16 cellular contexts compared by ENCODE assay signal in genomic region chr4:186416451-186417060, GRCh38.
DNase-seq lines count a peak whose midpoint lies in the region; ATAC-seq and TF ChIP-seq lines count a peak whose summit lies in the region.
"Had no signal": no experiment of that assay in that cellular context is flagged by ENCODE, and none has a peak within 500 bp of the region (broad histone marks: within the 10 kb centered on the region; RNA-seq: fewer than 3 reads in every experiment).

No MANE protein-coding gene starts in this region.

- no peak overlapping the region for H3K4me2 ChIP-seq in GM23338

- TF ChIP-seq EP300 in ovary (IDR thresholded peaks at IDR 0.05): no peak

- no peak overlapping the region for H3K27ac Mint-ChIP-seq in GM23338
- H3K27ac Mint-ChIP-seq: CD14-positive monocyte; CD4-positive, alpha-beta memory T cell had no signal

- H3K4me3 ChIP-seq in GM23338: no peak overlapping the region
- no peak overlapping the region for H3K4me3 ChIP-seq in ovary
- H3K4me3 ChIP-seq: GM12878, HAP-1, K562 had no signal

- H3K27me3 Mint-ChIP-seq in GM23338 (ENCODE audit: insufficient read depth, low read depth, poor library complexity): no peaks in the 10 kb centered on the region

- DNase-seq in GM23338 (ENCODE audit: low spot score): peak; percentile 36
- peak; percentile 57 for DNase-seq in cerebellar cortex (ENCODE audit: low spot score)
- DNase-seq in pons (ENCODE audit: low spot score): peak; percentile 19
- DNase-seq in KG1 (lab: John Stamatoyannopoulos, UW): no peak
- no peak for DNase-seq in ovary
- DNase-seq: AML-193; Calu3; CD4-positive, alpha-beta memory T cell; DMS79 treated with DMSO at 0.1 percent for 48 hours; IMR-90 had no signal

- no peaks in the 10 kb centered on the region for H3F3A ChIP-seq in GM23338 (replicated peaks; ENCODE audit: low read depth)

- H3K36me3 ChIP-seq in GM23338 (ENCODE audit: insufficient read depth) (no peaks in the 10 kb centered on the region), ovary (no peaks in the 10 kb centered on the region)
- H3K36me3 ChIP-seq: HAP-1 had no signal

- no peaks in the 10 kb centered on the region for H3K79me2 ChIP-seq in GM23338 (replicated peaks; ENCODE audit: insufficient read depth)

- H3K27ac ChIP-seq in C4-2B: peak overlapping the region; percentile 13; the same call in 1 of the 2 replicates
- no peak overlapping the region for H3K27ac ChIP-seq in GM23338 (ENCODE audit: low read depth)
- no peak overlapping the region for H3K27ac ChIP-seq in ovary

- no peak overlapping the region for H3K4me3 Mint-ChIP-seq in GM23338
- H3K4me3 Mint-ChIP-seq: CD14-positive monocyte; CD4-positive, alpha-beta memory T cell had no signal

- ATAC-seq in GM23338 (peak; percentile 54), HG02571 (IDR thresholded peaks at IDR 0.05; ENCODE audit: unreplicated experiment) (no peak)
- ATAC-seq: GM12878, K562 had no signal

- H3K9me2 ChIP-seq in GM23338 (ENCODE audit: insufficient read depth): no peaks in the 10 kb centered on the region

- TF ChIP-seq POLR2A in ovary (IDR thresholded peaks at IDR 0.05): no peak

- no peaks in the 10 kb centered on the region for H4K20me1 ChIP-seq in GM23338 (replicated peaks; ENCODE audit: insufficient read depth)

- H3K36me3 Mint-ChIP-seq in GM23338 (ENCODE audit: low read depth): no peaks in the 10 kb centered on the region
- H3K36me3 Mint-ChIP-seq: CD14-positive monocyte; CD4-positive, alpha-beta memory T cell had no signal

- intact Hi-C loops in ovary (cut with DNase I): no loop called here

- no peak for TF ChIP-seq CTCF in C4-2B (conservative IDR thresholded peaks at IDR 0.05)
- TF ChIP-seq CTCF in GM23338 (conservative IDR thresholded peaks at IDR 0.05; ENCODE audit: low read depth in 2 of 2): no peak
- TF ChIP-seq CTCF in ovary (IDR thresholded peaks at IDR 0.05): no peak

- no peaks in the 10 kb centered on the region for H3K4me1 Mint-ChIP-seq in GM23338
- H3K4me1 Mint-ChIP-seq: CD14-positive monocyte; CD4-positive, alpha-beta memory T cell had no signal

- H2AFZ ChIP-seq in GM23338: no peak overlapping the region

- H3K4me1 ChIP-seq in GM23338 (ENCODE audit: insufficient read depth): no peaks in the 10 kb centered on the region
- H3K4me1 ChIP-seq in ovary (ENCODE audit: insufficient read depth): no peaks in the 10 kb centered on the region
- H3K4me1 ChIP-seq: HAP-1 had no signal

- no peaks in the 10 kb centered on the region for H3K9me3 Mint-ChIP-seq in GM23338
- H3K9me3 Mint-ChIP-seq: CD4-positive, alpha-beta memory T cell had no signal

- H3K27me3 ChIP-seq in GM23338 (ENCODE audit: insufficient read depth): no peaks in the 10 kb centered on the region
- no peaks in the 10 kb centered on the region for H3K27me3 ChIP-seq in ovary

- 55 to 75% (median 60%) methylated on average over 5 of the region's 5 CpGs for WGBS in ovary, 3 donors

- no peaks in the 10 kb centered on the region for H3K9me3 ChIP-seq in ovary
- H3K9me3 ChIP-seq: HAP-1 had no signal

TF ChIP-seq in GM23338, 12 proteins besides CTCF, POLR2A, EP300 and RAD21 (continues in another document):
- TF ChIP-seq ZNF331 (CRISPR knock-in tag; IDR thresholded peaks at IDR 0.05; ENCODE audit: low read depth) (no peak), ZNF114 (CRISPR knock-in tag; IDR thresholded peaks at IDR 0.05) (no peak), POLR2AphosphoS5 (IDR thresholded peaks at IDR 0.05; ENCODE audit: low read depth) (no peak), CREB1 (CRISPR knock-in tag; IDR thresholded peaks at IDR 0.05; ENCODE audit: low read depth) (no peak), JUNB (IDR thresholded peaks at IDR 0.05; ENCODE audit: unreplicated experiment) (no peak), EZH2phosphoT487 (IDR thresholded peaks at IDR 0.05; ENCODE audit: unreplicated experiment) (no peak), NANOG (IDR thresholded peaks at IDR 0.05; ENCODE audit: borderline replicate concordance) (no peak), EZH2 (IDR thresholded peaks at IDR 0.05; ENCODE audit: low read depth, unreplicated experiment) (no peak)
- TF ChIP-seq, protein P1, sequence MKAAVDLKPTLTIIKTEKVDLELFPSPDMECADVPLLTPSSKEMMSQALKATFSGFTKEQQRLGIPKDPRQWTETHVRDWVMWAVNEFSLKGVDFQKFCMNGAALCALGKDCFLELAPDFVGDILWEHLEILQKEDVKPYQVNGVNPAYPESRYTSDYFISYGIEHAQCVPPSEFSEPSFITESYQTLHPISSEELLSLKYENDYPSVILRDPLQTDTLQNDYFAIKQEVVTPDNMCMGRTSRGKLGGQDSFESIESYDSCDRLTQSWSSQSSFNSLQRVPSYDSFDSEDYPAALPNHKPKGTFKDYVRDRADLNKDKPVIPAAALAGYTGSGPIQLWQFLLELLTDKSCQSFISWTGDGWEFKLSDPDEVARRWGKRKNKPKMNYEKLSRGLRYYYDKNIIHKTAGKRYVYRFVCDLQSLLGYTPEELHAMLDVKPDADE (IDR thresholded peaks at IDR 0.05): no peak
- TF ChIP-seq, protein P2, sequence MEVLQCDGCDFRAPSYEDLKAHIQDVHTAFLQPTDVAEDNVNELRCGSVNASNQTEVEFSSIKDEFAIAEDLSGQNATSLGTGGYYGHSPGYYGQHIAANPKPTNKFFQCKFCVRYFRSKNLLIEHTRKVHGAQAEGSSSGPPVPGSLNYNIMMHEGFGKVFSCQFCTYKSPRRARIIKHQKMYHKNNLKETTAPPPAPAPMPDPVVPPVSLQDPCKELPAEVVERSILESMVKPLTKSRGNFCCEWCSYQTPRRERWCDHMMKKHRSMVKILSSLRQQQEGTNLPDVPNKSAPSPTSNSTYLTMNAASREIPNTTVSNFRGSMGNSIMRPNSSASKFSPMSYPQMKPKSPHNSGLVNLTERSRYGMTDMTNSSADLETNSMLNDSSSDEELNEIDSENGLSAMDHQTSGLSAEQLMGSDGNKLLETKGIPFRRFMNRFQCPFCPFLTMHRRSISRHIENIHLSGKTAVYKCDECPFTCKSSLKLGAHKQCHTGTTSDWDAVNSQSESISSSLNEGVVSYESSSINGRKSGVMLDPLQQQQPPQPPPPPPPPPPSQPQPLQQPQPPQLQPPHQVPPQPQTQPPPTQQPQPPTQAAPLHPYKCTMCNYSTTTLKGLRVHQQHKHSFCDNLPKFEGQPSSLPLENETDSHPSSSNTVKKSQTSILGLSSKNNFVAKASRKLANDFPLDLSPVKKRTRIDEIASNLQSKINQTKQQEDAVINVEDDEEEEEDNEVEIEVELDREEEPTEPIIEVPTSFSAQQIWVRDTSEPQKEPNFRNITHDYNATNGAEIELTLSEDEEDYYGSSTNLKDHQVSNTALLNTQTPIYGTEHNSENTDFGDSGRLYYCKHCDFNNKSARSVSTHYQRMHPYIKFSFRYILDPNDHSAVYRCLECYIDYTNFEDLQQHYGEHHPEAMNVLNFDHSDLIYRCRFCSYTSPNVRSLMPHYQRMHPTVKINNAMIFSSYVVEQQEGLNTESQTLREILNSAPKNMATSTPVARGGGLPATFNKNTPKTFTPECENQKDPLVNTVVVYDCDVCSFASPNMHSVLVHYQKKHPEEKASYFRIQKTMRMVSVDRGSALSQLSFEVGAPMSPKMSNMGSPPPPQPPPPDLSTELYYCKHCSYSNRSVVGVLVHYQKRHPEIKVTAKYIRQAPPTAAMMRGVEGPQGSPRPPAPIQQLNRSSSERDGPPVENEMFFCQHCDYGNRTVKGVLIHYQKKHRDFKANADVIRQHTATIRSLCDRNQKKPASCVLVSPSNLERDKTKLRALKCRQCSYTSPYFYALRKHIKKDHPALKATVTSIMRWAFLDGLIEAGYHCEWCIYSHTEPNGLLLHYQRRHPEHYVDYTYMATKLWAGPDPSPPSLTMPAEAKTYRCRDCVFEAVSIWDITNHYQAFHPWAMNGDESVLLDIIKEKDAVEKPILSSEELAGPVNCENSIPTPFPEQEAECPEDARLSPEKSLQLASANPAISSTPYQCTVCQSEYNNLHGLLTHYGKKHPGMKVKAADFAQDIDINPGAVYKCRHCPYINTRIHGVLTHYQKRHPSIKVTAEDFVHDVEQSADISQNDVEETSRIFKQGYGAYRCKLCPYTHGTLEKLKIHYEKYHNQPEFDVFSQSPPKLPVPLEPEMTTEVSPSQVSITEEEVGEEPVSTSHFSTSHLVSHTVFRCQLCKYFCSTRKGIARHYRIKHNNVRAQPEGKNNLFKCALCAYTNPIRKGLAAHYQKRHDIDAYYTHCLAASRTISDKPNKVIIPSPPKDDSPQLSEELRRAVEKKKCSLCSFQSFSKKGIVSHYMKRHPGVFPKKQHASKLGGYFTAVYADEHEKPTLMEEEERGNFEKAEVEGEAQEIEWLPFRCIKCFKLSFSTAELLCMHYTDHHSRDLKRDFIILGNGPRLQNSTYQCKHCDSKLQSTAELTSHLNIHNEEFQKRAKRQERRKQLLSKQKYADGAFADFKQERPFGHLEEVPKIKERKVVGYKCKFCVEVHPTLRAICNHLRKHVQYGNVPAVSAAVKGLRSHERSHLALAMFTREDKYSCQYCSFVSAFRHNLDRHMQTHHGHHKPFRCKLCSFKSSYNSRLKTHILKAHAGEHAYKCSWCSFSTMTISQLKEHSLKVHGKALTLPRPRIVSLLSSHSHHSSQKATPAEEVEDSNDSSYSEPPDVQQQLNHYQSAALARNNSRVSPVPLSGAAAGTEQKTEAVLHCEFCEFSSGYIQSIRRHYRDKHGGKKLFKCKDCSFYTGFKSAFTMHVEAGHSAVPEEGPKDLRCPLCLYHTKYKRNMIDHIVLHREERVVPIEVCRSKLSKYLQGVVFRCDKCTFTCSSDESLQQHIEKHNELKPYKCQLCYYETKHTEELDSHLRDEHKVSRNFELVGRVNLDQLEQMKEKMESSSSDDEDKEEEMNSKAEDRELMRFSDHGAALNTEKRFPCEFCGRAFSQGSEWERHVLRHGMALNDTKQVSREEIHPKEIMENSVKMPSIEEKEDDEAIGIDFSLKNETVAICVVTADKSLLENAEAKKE (CRISPR knock-in tag; IDR thresholded peaks at IDR 0.05): no peak

Comparison
In these comparisons a context has a peak if more than half of its experiments do, and no peak if none do; other contexts are left out.
1. DNase-seq: peak in GM23338 (single experiment), cerebellar cortex (single experiment) and pons (single experiment); none in KG1 (single experiment) and ovary (0 of 5).